Comparison of ENCODE assay signal across 14 cellular contexts in genomic region chr7:94133460-94133859, GRCh38.
DNase-seq lines count a peak whose midpoint lies in the region; ATAC-seq and TF ChIP-seq lines count a peak whose summit lies in the region.
"Had no signal": no experiment of that assay in that cellular context is flagged by ENCODE, and none has a peak within 500 bp of the region (broad histone marks: within the 10 kb centered on the region; RNA-seq: fewer than 3 reads in every experiment).

No MANE protein-coding gene starts in this region.

- H3K4me3 ChIP-seq in mammary epithelial cell (replicated peaks in 1 of 3; ENCODE audit: insufficient read depth in 1 of 3, low read depth in 2 of 3, low read length in 3 of 3) = no peak overlapping the region
- H3K4me3 ChIP-seq: suprapubic skin had no signal

- H4K20me1 ChIP-seq in mammary epithelial cell (ENCODE audit: insufficient read depth, low read length) = no peaks in the 10 kb centered on the region

- H3K4me1 Mint-ChIP-seq in MCF 10A (ENCODE audit: insufficient read depth, unreplicated experiment) = peaks cover 25% of the 10 kb centered on the region
- H3K4me1 Mint-ChIP-seq in stimulated activated effector memory CD8-positive, alpha-beta T cell treated with anti-CD3 and anti-CD28 coated beads, Interleukin-12 subunit alpha, Interleukin-12 subunit beta, amount 100 ng/mL, for 72 hours = no peaks in the 10 kb centered on the region

- no peak for TF ChIP-seq CTCF in MCF 10A (IDR thresholded peaks at IDR 0.05; ENCODE audit: unreplicated experiment)
- no peak for TF ChIP-seq CTCF in mammary epithelial cell (conservative IDR thresholded peaks at IDR 0.05 in 1 of 2, IDR thresholded peaks at IDR 0.05 in 1 of 2; ENCODE audit: extremely low read depth in 1 of 2, insufficient read depth in 1 of 2, low read depth in 1 of 2, low read length in 2 of 2)

- in situ Hi-C loops in mammary epithelial cell (cut with MboI; ENCODE audit: low sequenced_read_pairs in 2 of 2) = no loop called here

- H3K36me3 Mint-ChIP-seq in MCF 10A (ENCODE audit: insufficient read depth, unreplicated experiment) = peaks cover 7% of the 10 kb centered on the region
- no peaks in the 10 kb centered on the region for H3K36me3 Mint-ChIP-seq in stimulated activated effector memory CD8-positive, alpha-beta T cell treated with anti-CD3 and anti-CD28 coated beads, Interleukin-12 subunit alpha, Interleukin-12 subunit beta, amount 100 ng/mL, for 72 hours

- no peak overlapping the region for H3K27ac ChIP-seq in mammary epithelial cell (ENCODE audit: insufficient read depth, low read depth, low read length)
- H3K27ac ChIP-seq: suprapubic skin had no signal

- no peaks in the 10 kb centered on the region for H3K9me3 Mint-ChIP-seq in MCF 10A (ENCODE audit: unreplicated experiment)
- H3K9me3 Mint-ChIP-seq in stimulated activated effector memory CD8-positive, alpha-beta T cell treated with anti-CD3 and anti-CD28 coated beads, Interleukin-12 subunit alpha, Interleukin-12 subunit beta, amount 100 ng/mL, for 72 hours = no peaks in the 10 kb centered on the region

- CTCF ChIA-PET in MCF 10A (lab: Yijun Ruan, JAX) = interaction anchor here (0.6 to 1.4 kb wide), 4 partner anchors 143 to 235 kb away, joined by 3 to 4 read pairs (median 4); no protein-coding TSS in a partner anchor
- CTCF ChIA-PET in mammary epithelial cell (lab: Charles Lee; ENCODE audit: low non-redundant PET) = no interaction called here

- no TSS peak for BruUV-seq in MCF 10A (replicated peaks; lab: Mats Ljungman, UMichigan)
- no TSS peak for BruUV-seq in mammary epithelial cell (replicated peaks; lab: Mats Ljungman, UMichigan)

- no peak overlapping the region for H2AFZ ChIP-seq in mammary epithelial cell (ENCODE audit: low read depth, low read length)

- no peaks in the 10 kb centered on the region for H3K36me3 ChIP-seq in mammary epithelial cell (ENCODE audit: insufficient read depth, low read length)
- H3K36me3 ChIP-seq: suprapubic skin had no signal

- peak; percentile 79 for ATAC-seq in HG03442 (IDR thresholded peaks at IDR 0.05; ENCODE audit: unreplicated experiment)
- ATAC-seq in stimulated activated effector memory CD8-positive, alpha-beta T cell treated with anti-CD3 and anti-CD28 coated beads, Interleukin-12 subunit alpha, Interleukin-12 subunit beta, amount 100 ng/mL, for 72 hours = peak; percentile 46
- ATAC-seq: activated CD8-positive, alpha-beta T cell treated with anti-CD3 and anti-CD28 coated beads, Interleukin-2, amount 10 ng/mL, durations not matched to agents 7 days and 5 days had no signal

- no peaks in the 10 kb centered on the region for H3K79me2 ChIP-seq in mammary epithelial cell (ENCODE audit: insufficient read depth, low read length)

- no peaks in the 10 kb centered on the region for H3K4me1 ChIP-seq in mammary epithelial cell (ENCODE audit: insufficient read depth, low read length)
- H3K4me1 ChIP-seq: suprapubic skin had no signal

- POLR2A ChIA-PET in MCF 10A (lab: Yijun Ruan, JAX) = interaction anchor here (1.5 kb wide), 1 partner anchor 65 kb away, joined by 3 read pairs; no protein-coding TSS in a partner anchor

- no peak overlapping the region for H3K27ac Mint-ChIP-seq in MCF 10A (ENCODE audit: low read depth, unreplicated experiment)
- no peak overlapping the region for H3K27ac Mint-ChIP-seq in stimulated activated effector memory CD8-positive, alpha-beta T cell treated with anti-CD3 and anti-CD28 coated beads, Interleukin-12 subunit alpha, Interleukin-12 subunit beta, amount 100 ng/mL, for 72 hours
- H3K27ac Mint-ChIP-seq: activated CD8-positive, alpha-beta T cell treated with anti-CD3 and anti-CD28 coated beads, Interleukin-2, amount 10 ng/mL, durations not matched to agents 7 days and 5 days had no signal

- H3K9me3 ChIP-seq in mammary epithelial cell (replicated peaks; ENCODE audit: insufficient read depth, low read length) = no peaks in the 10 kb centered on the region
- H3K9me3 ChIP-seq: suprapubic skin had no signal

- 0% methylated on average over 2 of the region's 4 CpGs for WGBS in mammary epithelial cell (ENCODE audit: low coverage, missing lambda C conversion rate)

- H3K4me3 Mint-ChIP-seq in MCF 10A (ENCODE audit: unreplicated experiment) = no peak overlapping the region
- no peak overlapping the region for H3K4me3 Mint-ChIP-seq in stimulated activated effector memory CD8-positive, alpha-beta T cell treated with anti-CD3 and anti-CD28 coated beads, Interleukin-12 subunit alpha, Interleukin-12 subunit beta, amount 100 ng/mL, for 72 hours
- H3K4me3 Mint-ChIP-seq: activated CD8-positive, alpha-beta T cell treated with anti-CD3 and anti-CD28 coated beads, Interleukin-2, amount 10 ng/mL, durations not matched to agents 7 days and 5 days had no signal

- no peak overlapping the region for H3K9ac ChIP-seq in mammary epithelial cell (ENCODE audit: insufficient read depth, low read length)

- no peak overlapping the region for H3K4me2 ChIP-seq in mammary epithelial cell (ENCODE audit: insufficient read depth, low read depth, low read length)

- H3K27me3 ChIP-seq in mammary epithelial cell (ENCODE audit: insufficient read depth, low read length) = peaks cover 10% of the 10 kb centered on the region
- H3K27me3 ChIP-seq: suprapubic skin had no signal

- dilution Hi-C loops in mammary epithelial cell (cut with HindIII; ENCODE audit: low sequenced_read_pairs) = no loop called here

- DNase-seq in MCF 10A (ENCODE audit: unreplicated experiment) (peak; percentile 5), mammary epithelial cell (no peak), fibroblast of gingiva (ENCODE audit: low read depth) (peak; percentile 21), foreskin melanocyte (no peak), AG08395 (ENCODE audit: low spot score) (no peak)
- DNase-seq in stimulated activated effector memory CD8-positive, alpha-beta T cell treated with anti-CD3 and anti-CD28 coated beads, Interleukin-12 subunit alpha, Interleukin-12 subunit beta, amount 100 ng/mL, for 72 hours (ENCODE audit: low spot score in 2 of 2) = no peak
- no peak for DNase-seq in stimulated activated CD4-positive, alpha-beta T cell treated with anti-CD3 and anti-CD28 coated beads, Interleukin-4, amount 100 ng/mL, for 4 hours
- DNase-seq: activated CD8-positive, alpha-beta T cell treated with anti-CD3 and anti-CD28 coated beads, Interleukin-2, amount 10 ng/mL, durations not matched to agents 7 days and 5 days; anterior cingulate cortex; COR-L47; GDM1; stimulated activated CD4-positive, alpha-beta T cell treated with anti-CD3 and anti-CD28 coated beads, Interleukin-12 subunit alpha, Interleukin-12 subunit beta, amount 100 ng/mL, for 4 hours had no signal

- no peaks in the 10 kb centered on the region for H3K27me3 Mint-ChIP-seq in MCF 10A (ENCODE audit: insufficient read depth, unreplicated experiment)

- intact Hi-C loops in MCF 10A (cut with micrococcal nuclease) (no loop called here), mammary epithelial cell (cut with micrococcal nuclease) (no loop called here)

Comparison
In these comparisons a context has a peak if more than half of its experiments do, and no peak if none do; other contexts are left out.
1. DNase-seq: peak in MCF 10A (single experiment) and fibroblast of gingiva (single experiment); none in mammary epithelial cell (single experiment), stimulated activated effector memory CD8-positive, alpha-beta T cell treated with anti-CD3 and anti-CD28 coated beads, Interleukin-12 subunit alpha, Interleukin-12 subunit beta, amount 100 ng/mL, for 72 hours (0 of 2), foreskin melanocyte (single experiment), AG08395 (single experiment) and stimulated activated CD4-positive, alpha-beta T cell treated with anti-CD3 and anti-CD28 coated beads, Interleukin-4, amount 100 ng/mL, for 4 hours (0 of 2).